ENCODE assay signal across 13 cellular contexts in the genomic region with DNA sequence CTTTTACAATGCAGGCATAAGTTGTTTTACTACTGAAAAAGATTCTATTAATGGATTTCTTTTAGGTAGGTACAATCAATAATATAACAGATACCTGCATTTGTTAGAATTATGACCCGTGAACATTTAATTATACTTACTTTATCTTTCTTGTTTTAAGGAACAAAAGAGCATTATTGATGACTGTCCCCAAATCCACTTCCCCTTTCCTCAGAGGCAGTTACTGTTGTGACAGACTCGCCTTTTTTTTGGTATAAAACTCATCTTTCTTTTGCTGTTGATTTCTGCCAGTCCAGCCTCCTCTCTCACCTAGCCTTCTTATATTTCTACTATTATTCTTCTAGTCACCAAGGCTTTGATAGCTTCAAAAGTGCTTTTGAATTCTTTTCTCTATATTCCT.
A peak's percentile ranks its signal among the peaks of the same experiment; 100 is the strongest.
DNase-seq lines count a peak whose midpoint lies in the region; ATAC-seq and FAIRE-seq lines count a peak whose summit lies in the region.
"Had no signal": no experiment of that assay in that cellular context is flagged by ENCODE, and none has a peak within 500 bp of the region (broad histone marks: within the 10 kb centered on the region; RNA-seq: fewer than 3 reads in every experiment).

No MANE protein-coding gene starts in this region.

- ATAC-seq in HG02885 (IDR thresholded peaks at IDR 0.05; ENCODE audit: poor library complexity, unreplicated experiment) (peak; percentile 35), memory B cell (ENCODE audit: low read depth) (peak; percentile 82), GM18498 (IDR thresholded peaks at IDR 0.05; ENCODE audit: unreplicated experiment) (no peak), GM18858 (IDR thresholded peaks at IDR 0.05; ENCODE audit: unreplicated experiment) (no peak)
- ATAC-seq: left colon had no signal

- peaks cover 3% of the 10 kb centered on the region for H3K9me3 Mint-ChIP-seq in memory B cell
- H3K9me3 Mint-ChIP-seq: activated T-helper 1 cell treated with anti-CD3 and anti-CD28 coated beads, Interleukin-12 subunit alpha, Interleukin-12 subunit beta, Interleukin-2, Interleukin-4 antibody, amounts not matched to agents 30 ng/mL and 10 ng/mL and 1 ng/mL, durations not matched to agents 14 hours and 24 hours and 36 hours had no signal

- peak; percentile 74 for DNase-seq in SKM-1 treated with dmso at 0.1 percent for 144 hours (lab: John Stamatoyannopoulos, UW; ENCODE audit: unreplicated experiment)
- peak in 1 of 2 donors; percentile 31 for DNase-seq in memory B cell (ENCODE audit: low spot score in 2 of 2)
- DNase-seq in NCI-H2029 (lab: John Stamatoyannopoulos, UW) = no peak
- DNase-seq: glutamatergic neuron, GM23248, left colon, NCI-H2227 treated with DMSO at 0.1 percent for 48 hours, Peyer's patch had no signal

- peak overlapping the region; percentile 35 for H3K4me3 Mint-ChIP-seq in memory B cell
- H3K4me3 Mint-ChIP-seq: activated T-helper 1 cell treated with anti-CD3 and anti-CD28 coated beads, Interleukin-12 subunit alpha, Interleukin-12 subunit beta, Interleukin-2, Interleukin-4 antibody, amounts not matched to agents 30 ng/mL and 10 ng/mL and 1 ng/mL, durations not matched to agents 14 hours and 24 hours and 36 hours had no signal

- H3K36me3 Mint-ChIP-seq in memory B cell = peaks cover 26% of the 10 kb centered on the region

- no peaks in the 10 kb centered on the region for H3K27me3 Mint-ChIP-seq in memory B cell

- peaks cover 68% of the 10 kb centered on the region for H3K4me1 Mint-ChIP-seq in memory B cell

- H3K27ac Mint-ChIP-seq in memory B cell = peak overlapping the region; percentile 86
- H3K27ac Mint-ChIP-seq: activated T-helper 1 cell treated with anti-CD3 and anti-CD28 coated beads, Interleukin-12 subunit alpha, Interleukin-12 subunit beta, Interleukin-2, Interleukin-4 antibody, amounts not matched to agents 30 ng/mL and 10 ng/mL and 1 ng/mL, durations not matched to agents 14 hours and 24 hours and 36 hours had no signal

- FAIRE-seq in G401.6 (lab: Jason Lieb, UNC) = peak; percentile 31

Comparison
In these comparisons a context has a peak if more than half of its experiments do, and no peak if none do; other contexts are left out.
1. ATAC-seq: peak in HG02885 (single experiment) and memory B cell (single experiment); none in GM18498 (single experiment) and GM18858 (single experiment).